In the genomic region with DNA sequence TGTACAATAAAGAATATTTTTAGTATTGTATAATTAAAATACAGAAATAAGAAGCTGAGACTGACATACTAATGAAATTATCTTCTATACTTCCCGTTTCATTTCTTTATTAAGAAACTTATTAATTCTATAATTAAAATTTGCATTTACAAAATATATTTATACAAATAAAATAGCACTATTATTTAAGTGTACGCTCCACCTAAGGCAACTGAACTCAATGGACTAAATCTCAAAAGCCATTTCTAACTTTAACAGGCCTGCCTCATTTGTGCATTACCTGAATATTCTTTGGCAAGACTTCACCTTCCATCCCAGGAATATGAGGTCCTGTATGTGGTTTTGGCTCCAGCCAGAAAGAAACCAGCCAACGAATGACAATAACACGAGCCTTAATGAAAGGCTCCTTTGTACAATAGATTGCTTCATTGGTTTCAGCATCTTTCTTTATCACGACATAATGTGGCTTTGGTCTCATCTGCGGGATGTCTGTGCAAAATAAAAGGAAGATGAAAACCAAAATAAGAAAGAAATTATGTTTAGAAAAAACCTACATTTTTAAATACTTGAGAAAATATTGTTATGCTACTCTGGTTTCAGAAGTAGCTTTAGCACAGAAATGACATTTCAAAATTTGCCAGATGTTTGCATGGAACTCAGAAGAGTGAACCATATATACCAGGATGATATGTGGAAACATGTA, we compare ENCODE assay signal across 21 cellular contexts.
"Had no signal": no experiment of that assay in that cellular context is flagged by ENCODE, and none has a peak within 500 bp of the region (broad histone marks: within the 10 kb centered on the region; RNA-seq: fewer than 3 reads in every experiment).

No MANE protein-coding gene starts in this region.

- H3K4me1 ChIP-seq: adrenal gland had no signal

- H3K36me3 ChIP-seq: ovary had no signal

- H3K27ac ChIP-seq: adrenal gland, ovary had no signal

- DNase-seq: activated CD4-positive, alpha-beta T cell treated with anti-CD3 and anti-CD28 coated beads, Interleukin-2, amount 50 U/mL, for 1 hour; activated CD4-positive, CD25-positive, alpha-beta regulatory T cell treated with anti-CD3 and anti-CD28 coated beads, Interleukin-2, amount 50 U/mL, for 72 hours; activated CD8-positive, alpha-beta memory T cell treated with anti-CD3 and anti-CD28 coated beads for 24 hours; activated CD8-positive, alpha-beta memory T cell treated with anti-CD3 and anti-CD28 coated beads, Interleukin-2, amount 50 U/mL, for 48 hours; activated effector memory CD4-positive, alpha-beta T cell treated with Interleukin-2 at 50 U/mL for 16 hours; activated T-cell treated with anti-CD3 and anti-CD28 coated beads, Interleukin-2, amount 50 U/mL, for 48 hours; adrenal gland; glutamatergic neuron; hippocampal formation; islet precursor cell; left ventricle myocardium superior; mesenchymal stem cell; naive thymus-derived CD4-positive, alpha-beta T cell; ovary; stimulated activated CD8-positive, alpha-beta memory T cell treated with anti-CD3 and anti-CD28 coated beads, Interleukin-4, amount 100 ng/mL, for 48 hours; stimulated activated naive CD4-positive, alpha-beta T cell; T-helper 1 cell; T-helper 9 cell; trophoblast cell had no signal

- H3K4me3 ChIP-seq: adrenal gland, ovary had no signal

- H3K27ac Mint-ChIP-seq: activated naive CD4-positive, alpha-beta T cell treated with anti-CD3 and anti-CD28 coated beads, Interleukin-2, amount 50 U/mL, for 72 hours; naive thymus-derived CD4-positive, alpha-beta T cell had no signal

- H3K27me3 Mint-ChIP-seq: naive thymus-derived CD4-positive, alpha-beta T cell had no signal

- H3K9me3 ChIP-seq: adrenal gland, ovary had no signal

- H3K27me3 ChIP-seq: adrenal gland, ovary had no signal

- FAIRE-seq: bronchial epithelial cell had no signal

- H3K9me3 Mint-ChIP-seq: activated naive CD4-positive, alpha-beta T cell treated with anti-CD3 and anti-CD28 coated beads, Interleukin-2, amount 50 U/mL, for 72 hours; naive thymus-derived CD4-positive, alpha-beta T cell had no signal

- ATAC-seq: activated naive CD4-positive, alpha-beta T cell treated with anti-CD3 and anti-CD28 coated beads, Interleukin-2, amount 50 U/mL, for 72 hours; left ventricle myocardium superior; naive thymus-derived CD4-positive, alpha-beta T cell had no signal

- H3K4me3 Mint-ChIP-seq: naive thymus-derived CD4-positive, alpha-beta T cell had no signal
